Comparison of ENCODE assay signal across 15 cellular contexts in genomic region chr2:71950256-71951066, GRCh38.
DNase-seq lines count a peak whose midpoint lies in the region; ATAC-seq and TF ChIP-seq lines count a peak whose summit lies in the region.
"Had no signal": no experiment of that assay in that cellular context is flagged by ENCODE, and none has a peak within 500 bp of the region (broad histone marks: within the 10 kb centered on the region; RNA-seq: fewer than 3 reads in every experiment).

No MANE protein-coding gene starts in this region.

- DNase-seq in GM03348 (ENCODE audit: low spot score) (peak; percentile 51), RPMI7951 (ENCODE audit: low read depth) (peak; percentile 96), right cardiac atrium (peak; percentile 86 to 91 (median 89)), gastrocnemius medialis (peak; percentile 46 to 83), cerebellar nuclear complex (lab: John Stamatoyannopoulos, UW) (no peak)
- DNase-seq in activated CD4-positive, alpha-beta T cell treated with anti-CD3 and anti-CD28 coated beads, Interleukin-2, amount 50 U/mL, for 4 hours = no peak
- DNase-seq in activated CD4-positive, alpha-beta T cell treated with anti-CD3 and anti-CD28 coated beads for 1 hour = no peak
- DNase-seq: activated T-cell treated with anti-CD3 and anti-CD28 coated beads, Interleukin-2, amount 50 U/mL, for 4 hours; CD4-positive, alpha-beta T cell; glutamatergic neuron; NCI-H1048; NCI-H524; stimulated activated CD4-positive, alpha-beta T cell treated with anti-CD3 and anti-CD28 coated beads, Interleukin-2, amount 100 ng/mL, for 48 hours; stimulated activated naive CD4-positive, alpha-beta T cell treated with Interleukin-2 at 50 U/mL for 16 hours had no signal

- H3K27ac ChIP-seq in right cardiac atrium (ENCODE audit: low read length) = peak overlapping the region; percentile 79
- peak overlapping the region in 1 of 4 donors; percentile 45 for H3K27ac ChIP-seq in gastrocnemius medialis

- H3K36me3 ChIP-seq in gastrocnemius medialis = no peaks in the 10 kb centered on the region

- intact Hi-C loops in right cardiac atrium (cut with DNase I) = no loop called here
- intact Hi-C loops in gastrocnemius medialis (cut with DNase I; ENCODE audit: low total_unique reads) = no loop called here

- H3K27me3 ChIP-seq in right cardiac atrium (ENCODE audit: control insufficient read depth, insufficient read depth) = no peaks in the 10 kb centered on the region
- H3K27me3 ChIP-seq in gastrocnemius medialis = no peaks in the 10 kb centered on the region

- no peak for TF ChIP-seq CTCF in gastrocnemius medialis (IDR thresholded peaks at IDR 0.05 in 4 of 5, conservative IDR thresholded peaks at IDR 0.05 in 1 of 5)

- H3K9me3 ChIP-seq in right cardiac atrium (ENCODE audit: control insufficient read depth, low read length) (no peaks in the 10 kb centered on the region), gastrocnemius medialis (no peaks in the 10 kb centered on the region)

- in situ Hi-C loops in gastrocnemius medialis (cut with MboI; ENCODE audit: low sequenced_read_pairs in 4 of 4) = no loop called here

- 39% methylated on average over 4 of the region's 4 CpGs for WGBS in right cardiac atrium

- no peak overlapping the region for H3K4me3 ChIP-seq in right cardiac atrium (ENCODE audit: low read length)
- no peak overlapping the region for H3K4me3 ChIP-seq in gastrocnemius medialis

- ATAC-seq in right cardiac atrium (peak; percentile 91 to 94), gastrocnemius medialis (peak; percentile 61 to 87), HG03045 (IDR thresholded peaks at IDR 0.05; ENCODE audit: unreplicated experiment) (no peak)
- ATAC-seq: activated T-cell treated with anti-CD3 and anti-CD28 coated beads, Interleukin-2, amount 50 U/mL, for 4 hours had no signal

- TF ChIP-seq POLR2A in gastrocnemius medialis (IDR thresholded peaks at IDR 0.05) = no peak

- H3K4me1 ChIP-seq in right cardiac atrium (ENCODE audit: control insufficient read depth, insufficient read depth, low read length) (peaks cover 7% of the 10 kb centered on the region), gastrocnemius medialis (peaks cover 16 to 25% of the 10 kb centered on the region in 2 donors)

Comparison
In these comparisons a context has a peak if more than half of its experiments do, and no peak if none do; other contexts are left out.
1. DNase-seq: peak in GM03348 (single experiment), RPMI7951 (single experiment), right cardiac atrium (3 of 3) and gastrocnemius medialis (2 of 2); none in activated CD4-positive, alpha-beta T cell treated with anti-CD3 and anti-CD28 coated beads, Interleukin-2, amount 50 U/mL, for 4 hours (0 of 2), cerebellar nuclear complex (0 of 2) and activated CD4-positive, alpha-beta T cell treated with anti-CD3 and anti-CD28 coated beads for 1 hour (single experiment).